In the genomic region with DNA sequence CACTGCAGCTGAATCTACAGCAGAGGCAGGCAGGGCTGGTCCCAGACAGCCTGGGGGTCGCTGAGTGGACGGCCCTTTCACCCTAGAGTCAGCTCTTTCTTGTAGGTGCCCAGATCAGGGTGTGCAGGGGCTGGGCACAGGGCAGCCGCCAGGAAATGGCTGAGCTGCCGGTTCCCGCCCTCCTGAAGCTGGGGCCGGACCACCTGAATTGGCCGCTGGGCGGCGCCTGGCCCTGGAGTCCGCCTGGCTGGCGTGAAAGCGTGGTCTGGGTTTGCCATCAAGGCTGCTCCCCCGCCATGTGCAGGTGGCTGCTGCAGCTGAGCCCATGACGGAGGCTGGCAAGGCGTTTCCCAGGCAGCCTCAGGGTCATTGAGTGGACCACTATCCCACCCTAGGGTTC, we compare ENCODE assay signal across 6 cellular contexts.
A peak's percentile ranks its signal among the peaks of the same experiment; 100 is the strongest.
DNase-seq lines count a peak whose midpoint lies in the region; ATAC-seq, FAIRE-seq and TF ChIP-seq lines count a peak whose summit lies in the region.
"Not testable (repeated sequence)": the region's sequence is repeated elsewhere in the genome, so short reads cannot be mapped to it uniquely, and the experiment has no call there.

No MANE protein-coding gene starts in this region.

- not testable (repeated sequence) for H3K27ac ChIP-seq in PC-3 (ENCODE audit: low read length); HepG2 (ENCODE audit: extremely low read length, insufficient read depth, low read length); upper lobe of right lung

- not testable (repeated sequence) for H3K9me3 ChIP-seq in PC-3 (ENCODE audit: low read length); HepG2 (ENCODE audit: low read length); mucosa of descending colon; upper lobe of right lung

- POLR2A ChIA-PET in PC-3 (lab: Charles Lee; ENCODE audit: unreplicated experiment); HepG2 (lab: Yijun Ruan, JAX): not testable (repeated sequence)

- not testable (repeated sequence) for H3K9me2 ChIP-seq in PC-3 (replicated peaks; ENCODE audit: low read length)

- H3K9ac ChIP-seq in PC-3 (ENCODE audit: low read length); HepG2 (ENCODE audit: insufficient read depth, low read depth, low read length): not testable (repeated sequence)

- TF ChIP-seq POLR2A in HepG2 (IDR thresholded peaks at IDR 0.05; ENCODE audit: insufficient read depth in 1 of 2, low read depth in 2 of 2, low read length in 2 of 2): not testable (repeated sequence)

- not testable (repeated sequence) for H3K36me3 ChIP-seq in PC-3 (ENCODE audit: low read depth, low read length); HepG2 (replicated peaks in 1 of 2; ENCODE audit: control insufficient read depth in 1 of 2, insufficient read depth in 2 of 2, low read length in 2 of 2); mucosa of descending colon (ENCODE audit: low read depth); upper lobe of right lung

- not testable (repeated sequence) for H3K4me2 ChIP-seq in PC-3 (ENCODE audit: low read length); HepG2 (ENCODE audit: low read depth, low read length)

- not testable (repeated sequence) for TF ChIP-seq CTCF in PC-3 (conservative IDR thresholded peaks at IDR 0.05; ENCODE audit: low read depth, low read length); HepG2 (CRISPR knock-in tag; IDR thresholded peaks at IDR 0.05); mucosa of descending colon (IDR thresholded peaks at IDR 0.05); upper lobe of right lung (IDR thresholded peaks at IDR 0.05)

- H3K79me2 ChIP-seq in PC-3 (ENCODE audit: low read length); HepG2 (ENCODE audit: insufficient read depth, low read length): not testable (repeated sequence)

- FAIRE-seq in HepG2 (lab: Jason Lieb, UNC): not testable (repeated sequence)

- not testable (repeated sequence) for H2AFZ ChIP-seq in PC-3 (ENCODE audit: low read length); HepG2 (ENCODE audit: low read length)

- DNase-seq in PC-3; HepG2 (ENCODE audit: low spot score); mucosa of descending colon; upper lobe of right lung: not testable (repeated sequence)

- TF ChIP-seq RAD21 in HepG2 (CRISPR knock-in tag; IDR thresholded peaks at IDR 0.05): not testable (repeated sequence)

- TF ChIP-seq EP300 in HepG2 (IDR thresholded peaks at IDR 0.05; ENCODE audit: low read depth in 2 of 2, low read length in 2 of 2); HepG2 (CRISPR knock-in tag; IDR thresholded peaks at IDR 0.05; ENCODE audit: borderline replicate concordance): not testable (repeated sequence)

- H3K4me1 ChIP-seq in PC-3 (ENCODE audit: insufficient read depth, low read length); HepG2 (ENCODE audit: insufficient read depth, low read length); mucosa of descending colon (ENCODE audit: low read depth); upper lobe of right lung: not testable (repeated sequence)

- not testable (repeated sequence) for H3K4me3 ChIP-seq in PC-3 (ENCODE audit: low read length); HepG2 (replicated peaks in 1 of 3; ENCODE audit: insufficient read depth in 1 of 3, low read depth in 2 of 3, low read length in 3 of 3); mucosa of descending colon; upper lobe of right lung

- H3K27me3 ChIP-seq in PC-3 (ENCODE audit: low read length); HepG2 (ENCODE audit: control insufficient read depth in 1 of 2, insufficient read depth in 2 of 2, low read length in 2 of 2); upper lobe of right lung: not testable (repeated sequence)

- in situ Hi-C loops in HepG2 (cut with HindIII; ENCODE audit: extremely low pct_ligation_motif_present, low pct_unique_long_range_greater_than_20kb): not testable (repeated sequence)

- CTCF ChIA-PET in PC-3 (lab: Charles Lee); HepG2 (lab: Yijun Ruan, JAX; ENCODE audit: low intra/inter-chr PET ratio, low total read pairs): not testable (repeated sequence)

- not testable (repeated sequence) for H3F3A ChIP-seq in PC-3 (ENCODE audit: low read length, unreplicated experiment)

- intact Hi-C loops in PC-3 (cut with micrococcal nuclease); HepG2 (cut with micrococcal nuclease; ENCODE audit: unreplicated experiment); mucosa of descending colon (cut with DNase I, micrococcal nuclease); upper lobe of right lung (cut with DNase I): not testable (repeated sequence)

- WGBS in HepG2 (ENCODE audit: low lambda C conversion rate): no CpG with 5 or more reads among the region's 15 CpGs

- not testable (repeated sequence) for H4K20me1 ChIP-seq in PC-3 (ENCODE audit: low read length); HepG2 (ENCODE audit: insufficient read depth, low read length)

- BruUV-seq in PC-3 (replicated peaks; lab: Mats Ljungman, UMichigan); HepG2 (replicated peaks; lab: Mats Ljungman, UMichigan): not testable (repeated sequence)

- ATAC-seq in GM18867 (IDR thresholded peaks at IDR 0.05; ENCODE audit: unreplicated experiment) (peak; percentile 54), PC-3 (peak; percentile 4; the same call in 1 of the 2 replicates), SK-N-SH treated with all-trans-retinoic acid at 6 μM for 48 hours (peak; percentile 82), HepG2 (peak; percentile 76), mucosa of descending colon (peak; percentile 16), upper lobe of right lung (peak; percentile 21)

Comparison
In these comparisons a context has a peak if more than half of its experiments do, and no peak if none do; other contexts are left out.
1. ATAC-seq: peak in every context shown above with its lines; median percentile 82 in SK-N-SH treated with all-trans-retinoic acid at 6 μM for 48 hours; 76 in HepG2; 54 in GM18867; 21 in upper lobe of right lung; 16 in mucosa of descending colon; 4 in PC-3.